Comparison of ENCODE assay signal across 23 cellular contexts in genomic region chr16:2286550-2286949, GRCh38. TPM values are rescaled to one million over a fixed set of nuclear protein-coding genes. Genes with fewer than 3 reads are reported as not detected.
"Had no signal": no experiment of that assay in that cellular context is flagged by ENCODE, and none has a peak within 500 bp of the region (broad histone marks: within the 10 kb centered on the region; RNA-seq: fewer than 3 reads in every experiment).

No MANE protein-coding gene starts in this region.

- H3K4me3 ChIP-seq: coronary artery, dorsolateral prefrontal cortex, esophagus muscularis mucosa, gastroesophageal sphincter, heart left ventricle, hepatocyte, left lung, lower lobe of right lung, mucosa of descending colon had no signal

- H2AFZ ChIP-seq: hepatocyte had no signal

- H3K4me1 ChIP-seq: esophagus muscularis mucosa, foreskin keratinocyte, gastroesophageal sphincter, heart left ventricle, left lung, lower lobe of right lung had no signal

- DNase-seq: dermis blood vessel endothelial cell; dorsolateral prefrontal cortex; effector CD4-positive, alpha-beta T cell; effector memory CD4-positive, alpha-beta T cell; foreskin keratinocyte; heart left ventricle; hypothalamus; immature natural killer cell; islet precursor cell; left cardiac atrium; left ventricle myocardium superior; lower lobe of right lung; mesenchymal stem cell; mucosa of descending colon had no signal

- H3K9me3 Mint-ChIP-seq: mesothelial cell of epicardium had no signal

- ATAC-seq: foreskin keratinocyte, gastroesophageal sphincter, heart left ventricle, left lung, left ventricle myocardium superior, lower lobe of right lung, mucosa of descending colon had no signal

- H3K27ac Mint-ChIP-seq: immature natural killer cell, mesothelial cell of epicardium had no signal

- H3K4me2 ChIP-seq: hepatocyte had no signal

- H3K79me2 ChIP-seq: hepatocyte had no signal

- H3K27me3 ChIP-seq: dorsolateral prefrontal cortex, esophagus muscularis mucosa, gastroesophageal sphincter, heart left ventricle, hepatocyte, left lung had no signal

- H3K4me1 Mint-ChIP-seq: immature natural killer cell, mesothelial cell of epicardium had no signal

- H3K27ac ChIP-seq: coronary artery, esophagus muscularis mucosa, foreskin keratinocyte, gastroesophageal sphincter, heart left ventricle, hepatocyte, left lung, lower lobe of right lung had no signal

- H3K36me3 Mint-ChIP-seq: mesothelial cell of epicardium had no signal

- H3K4me3 Mint-ChIP-seq: immature natural killer cell, mesothelial cell of epicardium had no signal

- H3K9me3 ChIP-seq: esophagus muscularis mucosa, gastroesophageal sphincter, heart left ventricle, left lung, lower lobe of right lung, mucosa of descending colon had no signal

- FAIRE-seq: colon, endothelial cell of umbilical vein, frontal cortex had no signal

RNA-seq across cellular contexts. Expression of gene DNASE1L2, which starts 50.3 kb away (rescaled TPM):
- polyA plus RNA-seq: immature natural killer cell had no signal
